ENCODE assay signal across 18 cellular contexts in the genomic region with DNA sequence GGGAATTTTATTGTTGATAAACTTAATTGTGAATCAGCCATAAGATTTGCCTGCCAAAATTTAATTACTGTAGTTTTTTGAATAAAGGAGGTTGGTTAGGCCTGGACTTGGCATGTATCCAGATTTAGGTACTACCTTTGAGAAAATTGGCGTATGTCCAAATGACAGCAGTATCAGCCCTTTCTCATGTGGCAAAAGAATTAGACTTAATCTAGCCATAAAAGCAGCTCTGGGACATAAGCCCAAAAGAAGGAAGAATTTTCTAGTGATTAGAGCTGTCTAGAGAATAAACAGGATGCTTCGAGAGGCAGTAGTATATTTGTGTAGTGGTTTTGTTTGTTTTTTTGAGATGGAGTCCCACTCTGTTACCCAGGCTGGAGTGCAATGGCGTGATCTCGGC. TPM values are rescaled to one million over a fixed set of nuclear protein-coding genes. Genes with fewer than 3 reads are reported as not detected.
A peak's percentile ranks its signal among the peaks of the same experiment; 100 is the strongest.
DNase-seq lines count a peak whose midpoint lies in the region; ATAC-seq and TF ChIP-seq lines count a peak whose summit lies in the region.
"Had no signal": no experiment of that assay in that cellular context is flagged by ENCODE, and none has a peak within 500 bp of the region (broad histone marks: within the 10 kb centered on the region; RNA-seq: fewer than 3 reads in every experiment).

No MANE protein-coding gene starts in this region.

- no peak overlapping the region for H3K23ac ChIP-seq in H9 (ENCODE audit: insufficient read length, low read depth, low read length)

- no peaks in the 10 kb centered on the region for H3K27me3 ChIP-seq in H9 (ENCODE audit: insufficient read depth, low read length)
- H3K27me3 ChIP-seq: right lobe of liver had no signal

- H2BK12ac ChIP-seq in H9 (ENCODE audit: insufficient read length, low read depth, low read length) = no peak overlapping the region

- no peak overlapping the region for H4K8ac ChIP-seq in H9 (replicated peaks; ENCODE audit: insufficient read length, low read depth, low read length)

- H4K91ac ChIP-seq in H9 (ENCODE audit: insufficient read length, low read depth, low read length) = no peak overlapping the region

- H3K36me3 Mint-ChIP-seq in H9 (ENCODE audit: insufficient read depth in 1 of 3, low read depth in 3 of 3) = no peaks in the 10 kb centered on the region
- H3K36me3 Mint-ChIP-seq: naive B cell had no signal

- H3K14ac ChIP-seq in H9 (ENCODE audit: insufficient read depth, low read length) = no peak overlapping the region

- H3K27ac ChIP-seq in H9 (ENCODE audit: insufficient read length, low read depth, low read length) = no peak overlapping the region
- H3K27ac ChIP-seq: right lobe of liver had no signal

- no peak overlapping the region for H3K9ac ChIP-seq in H9 (ENCODE audit: extremely low read depth, insufficient read length, low read length)

- H3K4me1 Mint-ChIP-seq in H9 = no peaks in the 10 kb centered on the region
- H3K4me1 Mint-ChIP-seq: B cell, endodermal cell, naive B cell had no signal

- H3T11ph ChIP-seq in H9 (ENCODE audit: low read length) = no peak overlapping the region

- H3K56ac ChIP-seq in H9 (ENCODE audit: insufficient read length, low read depth, low read length) = no peak overlapping the region

- no peak overlapping the region for H3K4me2 ChIP-seq in H9 (ENCODE audit: insufficient read depth, insufficient read length, low read length)

- no peaks in the 10 kb centered on the region for H3K9me3 Mint-ChIP-seq in H9
- H3K9me3 Mint-ChIP-seq: activated T-helper 1 cell treated with anti-CD3 and anti-CD28 coated beads, Interleukin-12 subunit alpha, Interleukin-12 subunit beta, Interleukin-2, Interleukin-4 antibody, amounts not matched to agents 30 ng/mL and 10 ng/mL and 1 ng/mL, durations not matched to agents 14 hours and 24 hours and 36 hours; endodermal cell; naive B cell had no signal

- no peak overlapping the region for H4K5ac ChIP-seq in H9 (ENCODE audit: insufficient read length, low read depth, low read length)

- H3K18ac ChIP-seq in H9 (ENCODE audit: insufficient read length, low read depth, low read length) = no peak overlapping the region

- TF ChIP-seq CTCF in H9 (conservative IDR thresholded peaks at IDR 0.05) = no peak

- no peak overlapping the region for H2BK20ac ChIP-seq in H9 (ENCODE audit: low read depth, low read length, poor library complexity, severe bottlenecking)

- H3K27ac Mint-ChIP-seq in H9 = no peak overlapping the region
- H3K27ac Mint-ChIP-seq: activated T-helper 1 cell treated with anti-CD3 and anti-CD28 coated beads, Interleukin-12 subunit alpha, Interleukin-12 subunit beta, Interleukin-2, Interleukin-4 antibody, amounts not matched to agents 30 ng/mL and 10 ng/mL and 1 ng/mL, durations not matched to agents 14 hours and 24 hours and 36 hours; B cell; endodermal cell; naive B cell had no signal

- no peak overlapping the region for H2AK5ac ChIP-seq in H9 (ENCODE audit: insufficient read length, low read length)

- DNase-seq in ELR (ENCODE audit: low read depth) (peak; percentile 4), NCI-H146 treated with DMSO at 0.1 percent for 48 hours (lab: John Stamatoyannopoulos, UW; ENCODE audit: unreplicated experiment) (peak; percentile 54), NCI-H82 (lab: John Stamatoyannopoulos, UW) (peak; percentile 95), fibroblast of peridontal ligament (ENCODE audit: extremely low read depth) (peak; percentile 5), T-helper 1 cell (no peak), H9 (no peak)
- DNase-seq: activated CD4-positive, alpha-beta T cell treated with anti-CD3 and anti-CD28 coated beads for 4 hours; endodermal cell; GDM1; KG1; naive B cell; right lobe of liver; SW 1271 had no signal

- no peaks in the 10 kb centered on the region for H3K27me3 Mint-ChIP-seq in H9 (ENCODE audit: low read depth)
- H3K27me3 Mint-ChIP-seq: naive B cell had no signal

- no peak overlapping the region for H3K4me3 Mint-ChIP-seq in H9
- H3K4me3 Mint-ChIP-seq: activated T-helper 1 cell treated with anti-CD3 and anti-CD28 coated beads, Interleukin-12 subunit alpha, Interleukin-12 subunit beta, Interleukin-2, Interleukin-4 antibody, amounts not matched to agents 30 ng/mL and 10 ng/mL and 1 ng/mL, durations not matched to agents 14 hours and 24 hours and 36 hours; B cell; endodermal cell; naive B cell had no signal

- no peaks in the 10 kb centered on the region for H4K20me1 ChIP-seq in H9 (ENCODE audit: control insufficient read depth, insufficient read depth, insufficient read length)

- no peak overlapping the region for H2BK15ac ChIP-seq in H9 (ENCODE audit: low read depth, low read length)

- H3K9me3 ChIP-seq in H9 (ENCODE audit: control insufficient read depth, low read depth, low read length) = no peaks in the 10 kb centered on the region
- H3K9me3 ChIP-seq: right lobe of liver had no signal

- no peak overlapping the region for H2AFZ ChIP-seq in H9 (ENCODE audit: low read length)

- H2BK5ac ChIP-seq in H9 (ENCODE audit: insufficient read length, low read length) = no peak overlapping the region

- H3K4ac ChIP-seq in H9 (ENCODE audit: low read depth, low read length) = no peak overlapping the region

- no peaks in the 10 kb centered on the region for H3K23me2 ChIP-seq in H9 (ENCODE audit: insufficient read length, low read depth, low read length, poor library complexity, severe bottlenecking)

- no peaks in the 10 kb centered on the region for H3K79me1 ChIP-seq in H9 (ENCODE audit: insufficient read depth, low read depth, low read length, poor library complexity, severe bottlenecking)

- H3K4me1 ChIP-seq in H9 (ENCODE audit: insufficient read depth, low read length) = no peaks in the 10 kb centered on the region
- H3K4me1 ChIP-seq: right lobe of liver had no signal

- no CpG with 5 or more reads among the region's 4 CpGs for WGBS in H9 (ENCODE audit: extremely low coverage, insufficient read length, low lambda C conversion rate)

- H3K79me2 ChIP-seq in H9 (ENCODE audit: insufficient read depth, low read length) = no peaks in the 10 kb centered on the region

- ATAC-seq in GM19455 (IDR thresholded peaks at IDR 0.05; ENCODE audit: unreplicated experiment) (no peak), HG03159 (IDR thresholded peaks at IDR 0.05; ENCODE audit: unreplicated experiment) (no peak)
- ATAC-seq: left lobe of liver, right lobe of liver had no signal

- no peak overlapping the region for H2BK120ac ChIP-seq in H9 (ENCODE audit: low read depth, low read length, poor library complexity, severe bottlenecking)

RNA-seq across cellular contexts. Expression of a gene that starts 27.7 kb away (rescaled TPM):
- total RNA-seq in H9 (2021) = 7.1 and 7.3 TPM in 2 replicates
- total RNA-seq: B cell had no signal

Comparison
In these comparisons a context has a peak if more than half of its experiments do, and no peak if none do; other contexts are left out.
1. DNase-seq: peak in ELR (single experiment), NCI-H146 treated with DMSO at 0.1 percent for 48 hours (single experiment), NCI-H82 (single experiment) and fibroblast of peridontal ligament (single experiment); none in T-helper 1 cell (0 of 5) and H9 (single experiment).